8 cellular contexts compared by ENCODE assay signal in genomic region chr1:148952253-148952937, GRCh38.
DNase-seq lines count a peak whose midpoint lies in the region; ATAC-seq and TF ChIP-seq lines count a peak whose summit lies in the region.
"Not testable (repeated sequence)": the region's sequence is repeated elsewhere in the genome, so short reads cannot be mapped to it uniquely, and the experiment has no call there.

No MANE protein-coding gene starts in this region.

- H3K18ac ChIP-seq in neuronal stem cell (ENCODE audit: low read length): not testable (repeated sequence)

- H3K4me3 Mint-ChIP-seq in activated B cell treated with CpG ODN at 0.5 μM for 24 hours: peak overlapping the region; percentile 90

- not testable (repeated sequence) for H4K8ac ChIP-seq in neuronal stem cell (ENCODE audit: low read depth, low read length)

- not testable (repeated sequence) for H3K23ac ChIP-seq in neuronal stem cell (ENCODE audit: low read depth, low read length, poor library complexity)

- not testable (repeated sequence) for H3K9me3 ChIP-seq in DOHH2 (ENCODE audit: control insufficient read depth, insufficient read depth, low read length); adrenal gland (replicated peaks in 1 of 3); cardiac muscle cell (ENCODE audit: low read depth); neuronal stem cell (replicated peaks in 1 of 2; ENCODE audit: control insufficient read depth in 2 of 2, insufficient read depth in 1 of 2, low read depth in 1 of 2, low read length in 2 of 2)

- H2BK120ac ChIP-seq in neuronal stem cell (ENCODE audit: low read depth, low read length): not testable (repeated sequence)

- H3K4me1 ChIP-seq in DOHH2 (ENCODE audit: control insufficient read depth, low read length): peaks cover 24% of the 10 kb centered on the region
- not testable (repeated sequence) for H3K4me1 ChIP-seq in adrenal gland (replicated peaks in 1 of 2); cardiac muscle cell (ENCODE audit: low read depth); neuronal stem cell (ENCODE audit: control insufficient read depth in 2 of 2, insufficient read depth in 1 of 2, low read depth in 1 of 2, low read length in 2 of 2)

- ATAC-seq in GM21619 (IDR thresholded peaks at IDR 0.05; ENCODE audit: unreplicated experiment) (peak; percentile 73), HG03442 (IDR thresholded peaks at IDR 0.05; ENCODE audit: unreplicated experiment) (peak; percentile 73), activated B cell treated with CpG ODN at 0.5 μM for 24 hours (ENCODE audit: low read depth) (peak; percentile 83)

- H2AK5ac ChIP-seq in neuronal stem cell (ENCODE audit: low read depth, low read length): not testable (repeated sequence)

- not testable (repeated sequence) for H3K4ac ChIP-seq in neuronal stem cell (ENCODE audit: low read length)

- H3K4me2 ChIP-seq in DOHH2 (ENCODE audit: low read length) (peak overlapping the region; percentile 84), neuronal stem cell (ENCODE audit: insufficient read depth, low read length, poor library complexity, severe bottlenecking) (peak overlapping the region; percentile 45)

- H3K14ac ChIP-seq in neuronal stem cell (ENCODE audit: low read length): not testable (repeated sequence)

- not testable (repeated sequence) for H3F3A ChIP-seq in DOHH2 (ENCODE audit: control insufficient read depth, insufficient read depth)

- H3K27ac Mint-ChIP-seq in activated B cell treated with CpG ODN at 0.5 μM for 24 hours: peak overlapping the region; percentile 87

- H3K27me3 Mint-ChIP-seq in activated B cell treated with CpG ODN at 0.5 μM for 24 hours: not testable (repeated sequence)

- not testable (repeated sequence) for H3K9me3 Mint-ChIP-seq in activated B cell treated with CpG ODN at 0.5 μM for 24 hours

- not testable (repeated sequence) for H3K36me3 ChIP-seq in DOHH2 (ENCODE audit: control insufficient read depth, low read length); adrenal gland (replicated peaks in 1 of 2); cardiac muscle cell; neuronal stem cell (replicated peaks in 1 of 2; ENCODE audit: control insufficient read depth in 2 of 2, insufficient read depth in 2 of 2, low read length in 2 of 2)

- not testable (repeated sequence) for H2BK5ac ChIP-seq in neuronal stem cell (ENCODE audit: low read length)

- TF ChIP-seq POLR2A in adrenal gland (IDR thresholded peaks at IDR 0.05): not testable (repeated sequence)

- H4K91ac ChIP-seq in neuronal stem cell (ENCODE audit: low read depth, low read length, poor library complexity): not testable (repeated sequence)

- H3K27ac ChIP-seq in DOHH2 (ENCODE audit: low read depth, low read length): peak overlapping the region; percentile 47
- H3K27ac ChIP-seq in adrenal gland: peak overlapping the region in 2 of 5 donors; percentile 62 to 83
- H3K27ac ChIP-seq in cardiac muscle cell; neuronal stem cell (replicated peaks; ENCODE audit: low read length): not testable (repeated sequence)

- WGBS in adrenal gland, 4 donors: 0 to 1% (median 0%) methylated on average over 10 to 31 of the region's 66 CpGs; no CpG with 5 or more reads in 1 of the 4 donors
- WGBS in neuronal stem cell (ENCODE audit: extremely low coverage in 2 of 2, insufficient read length in 2 of 2, insufficient replicate concordance in 1 of 2), 2 donors: no CpG with 5 or more reads among the region's 66 CpGs

- H3K36me3 Mint-ChIP-seq in activated B cell treated with CpG ODN at 0.5 μM for 24 hours (ENCODE audit: low read depth): not testable (repeated sequence)

- not testable (repeated sequence) for H4K20me1 ChIP-seq in DOHH2 (ENCODE audit: control insufficient read depth, insufficient read depth, low read depth, low read length)

- H3K4me1 Mint-ChIP-seq in activated B cell treated with CpG ODN at 0.5 μM for 24 hours: peaks cover 14% of the 10 kb centered on the region

- not testable (repeated sequence) for H2BK15ac ChIP-seq in neuronal stem cell (ENCODE audit: low read length)

- not testable (repeated sequence) for H2BK12ac ChIP-seq in neuronal stem cell (ENCODE audit: low read length)

- H3K9ac ChIP-seq in neuronal stem cell (ENCODE audit: low read depth, low read length, poor library complexity): not testable (repeated sequence)

- DNase-seq in activated B cell treated with CpG ODN at 0.5 μM for 24 hours (peak; percentile 61), adrenal gland (peak; percentile 77 to 87 (median 82))
- DNase-seq in cardiac muscle cell (ENCODE audit: low read depth in 1 of 2, low spot score in 1 of 2); neuronal stem cell (ENCODE audit: low spot score): not testable (repeated sequence)
- DNase-seq in stimulated activated CD8-positive, alpha-beta memory T cell treated with anti-CD3 and anti-CD28 coated beads, Interleukin-4, amount 100 ng/mL, for 1 hour (ENCODE audit: low read depth in 2 of 2, low spot score in 1 of 2): peak; percentile 18 to 31

- H3K27me3 ChIP-seq in DOHH2 (ENCODE audit: control insufficient read depth, low read length); adrenal gland; cardiac muscle cell; neuronal stem cell (ENCODE audit: control insufficient read depth in 3 of 3, insufficient read depth in 3 of 3, low read depth in 1 of 3, low read length in 3 of 3): not testable (repeated sequence)

- CTCF ChIA-PET in activated B cell treated with CpG ODN at 0.5 μM for 24 hours (lab: Charles Lee): not testable (repeated sequence)

- not testable (repeated sequence) for H3K79me2 ChIP-seq in DOHH2 (ENCODE audit: control insufficient read depth, low read length)

- not testable (repeated sequence) for H3K9me2 ChIP-seq in DOHH2 (replicated peaks; ENCODE audit: control insufficient read depth, low read length)

- intact Hi-C loops in activated B cell treated with CpG ODN at 0.5 μM for 24 hours (cut with micrococcal nuclease); adrenal gland (cut with DNase I): not testable (repeated sequence)

- not testable (repeated sequence) for H3K79me1 ChIP-seq in neuronal stem cell (ENCODE audit: low read depth, low read length)

- peak overlapping the region; percentile 88 for H2AFZ ChIP-seq in neuronal stem cell (ENCODE audit: low read length)

- POLR2A ChIA-PET in activated B cell treated with CpG ODN at 0.5 μM for 24 hours (lab: Charles Lee): not testable (repeated sequence)

- not testable (repeated sequence) for TF ChIP-seq CTCF in DOHH2 (IDR thresholded peaks at IDR 0.05; ENCODE audit: low read depth, low read length, poor library complexity, severe bottlenecking); activated B cell treated with CpG ODN at 0.5 μM for 24 hours (IDR thresholded peaks at IDR 0.05); adrenal gland (IDR thresholded peaks at IDR 0.05); cardiac muscle cell (IDR thresholded peaks at IDR 0.05; ENCODE audit: low read depth, low read length)

- H3K4me3 ChIP-seq in DOHH2 (ENCODE audit: low read length) (peak overlapping the region; percentile 73), adrenal gland (peak overlapping the region in 2 of 4 donors; percentile 32 to 65), cardiac muscle cell (peak overlapping the region; percentile 36), neuronal stem cell (ENCODE audit: low read length in 2 of 2) (peak overlapping the region; percentile 69 to 84)
